In the genomic region with DNA sequence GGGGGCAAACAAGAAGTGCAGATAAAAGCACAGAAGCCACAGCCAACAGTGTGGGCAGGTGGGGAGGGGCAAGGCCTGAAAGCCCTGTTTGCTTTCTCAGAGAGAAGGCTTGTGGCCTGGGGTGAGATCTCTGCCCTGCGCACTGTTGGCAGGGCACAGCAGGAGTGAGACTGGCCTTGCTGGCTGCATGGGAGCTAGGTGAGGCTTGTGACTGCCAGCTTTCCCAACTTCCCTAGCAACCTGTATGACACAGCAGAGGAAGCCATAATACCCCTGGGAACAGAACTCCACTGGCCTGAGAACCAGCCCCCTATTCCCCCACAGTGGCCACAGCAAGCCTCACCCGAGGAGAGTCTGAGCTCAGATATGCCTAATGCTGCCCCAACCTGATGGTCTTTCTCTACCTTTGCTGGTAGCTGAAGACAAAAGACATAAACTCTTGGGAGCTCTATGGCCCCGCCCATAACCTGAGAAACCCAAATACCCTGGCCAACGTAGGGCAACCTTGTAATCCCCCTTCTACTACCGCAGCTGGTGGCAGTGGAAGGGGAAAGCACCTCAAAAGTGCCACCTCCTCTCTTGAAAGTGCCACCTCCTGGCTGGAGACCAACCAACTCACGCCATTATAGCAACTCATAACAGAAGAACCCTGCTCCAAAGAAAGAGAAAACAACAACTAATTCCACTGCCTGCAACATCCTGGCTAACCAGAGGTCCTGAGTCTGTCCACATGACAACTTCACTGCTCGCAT, we compare ENCODE assay signal across 1 cellular context.
TF ChIP-seq lines count a peak whose summit lies in the region.

No MANE protein-coding gene starts in this region.

TF ChIP-seq in IMR-90, 13 proteins besides CTCF, POLR2A, EP300 and RAD21:
- no peak for TF ChIP-seq SMC3 (IDR thresholded peaks at IDR 0.05; ENCODE audit: low read depth, low read length)
- TF ChIP-seq NFE2L2 (IDR thresholded peaks at IDR 0.05; ENCODE audit: low read depth, low read length), result no peak
- no peak for TF ChIP-seq CEBPB (IDR thresholded peaks at IDR 0.05; ENCODE audit: low read depth, low read length)
- TF ChIP-seq CHD1 (IDR thresholded peaks at IDR 0.05; ENCODE audit: low read depth, low read length), result no peak
- TF ChIP-seq MAFK (IDR thresholded peaks at IDR 0.05; ENCODE audit: low read depth, low read length), result no peak
- TF ChIP-seq, protein P1, sequence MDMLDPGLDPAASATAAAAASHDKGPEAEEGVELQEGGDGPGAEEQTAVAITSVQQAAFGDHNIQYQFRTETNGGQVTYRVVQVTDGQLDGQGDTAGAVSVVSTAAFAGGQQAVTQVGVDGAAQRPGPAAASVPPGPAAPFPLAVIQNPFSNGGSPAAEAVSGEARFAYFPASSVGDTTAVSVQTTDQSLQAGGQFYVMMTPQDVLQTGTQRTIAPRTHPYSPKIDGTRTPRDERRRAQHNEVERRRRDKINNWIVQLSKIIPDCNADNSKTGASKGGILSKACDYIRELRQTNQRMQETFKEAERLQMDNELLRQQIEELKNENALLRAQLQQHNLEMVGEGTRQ (IDR thresholded peaks at IDR 0.05; ENCODE audit: low read depth, low read length), result no peak
- TF ChIP-seq RCOR1 (IDR thresholded peaks at IDR 0.05; ENCODE audit: insufficient replicate concordance, low read length), result no peak
- no peak for TF ChIP-seq MXI1 (IDR thresholded peaks at IDR 0.05; ENCODE audit: borderline replicate concordance, low read depth, low read length)
- TF ChIP-seq, protein P2, sequence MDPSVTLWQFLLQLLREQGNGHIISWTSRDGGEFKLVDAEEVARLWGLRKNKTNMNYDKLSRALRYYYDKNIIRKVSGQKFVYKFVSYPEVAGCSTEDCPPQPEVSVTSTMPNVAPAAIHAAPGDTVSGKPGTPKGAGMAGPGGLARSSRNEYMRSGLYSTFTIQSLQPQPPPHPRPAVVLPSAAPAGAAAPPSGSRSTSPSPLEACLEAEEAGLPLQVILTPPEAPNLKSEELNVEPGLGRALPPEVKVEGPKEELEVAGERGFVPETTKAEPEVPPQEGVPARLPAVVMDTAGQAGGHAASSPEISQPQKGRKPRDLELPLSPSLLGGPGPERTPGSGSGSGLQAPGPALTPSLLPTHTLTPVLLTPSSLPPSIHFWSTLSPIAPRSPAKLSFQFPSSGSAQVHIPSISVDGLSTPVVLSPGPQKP (IDR thresholded peaks at IDR 0.05; ENCODE audit: borderline replicate concordance, low read depth, low read length), result no peak
- TF ChIP-seq FOS (IDR thresholded peaks at IDR 0.05; ENCODE audit: low read depth, low read length), result no peak
- no peak for TF ChIP-seq BHLHE40 (IDR thresholded peaks at IDR 0.05; ENCODE audit: low read depth, low read length)
- no peak for TF ChIP-seq MAZ (IDR thresholded peaks at IDR 0.05; ENCODE audit: borderline replicate concordance, low read depth, low read length)
- TF ChIP-seq RFX5 (IDR thresholded peaks at IDR 0.05; ENCODE audit: low read depth, low read length), result no peak
